ENCODE assay signal across 28 cellular contexts in genomic region chr5:125085797-125086505, GRCh38.
DNase-seq lines count a peak whose midpoint lies in the region; ATAC-seq, FAIRE-seq and TF ChIP-seq lines count a peak whose summit lies in the region.
"Had no signal": no experiment of that assay in that cellular context is flagged by ENCODE, and none has a peak within 500 bp of the region (broad histone marks: within the 10 kb centered on the region; RNA-seq: fewer than 3 reads in every experiment).

No MANE protein-coding gene starts in this region.

- H3K9ac ChIP-seq in PC-3 (ENCODE audit: low read length), result no peak overlapping the region

- H3K27ac ChIP-seq in dorsolateral prefrontal cortex, result no peak overlapping the region
- no peak overlapping the region for H3K27ac ChIP-seq in PC-3 (ENCODE audit: low read length)
- H3K27ac ChIP-seq in coronary artery, result no peak overlapping the region
- H3K27ac ChIP-seq: C4-2B had no signal

- no peaks in the 10 kb centered on the region for H3F3A ChIP-seq in PC-3 (ENCODE audit: low read length, unreplicated experiment)

- ATAC-seq in left colon (peak; percentile 93), PC-3 (no peak)
- ATAC-seq: SK-N-SH treated with all-trans-retinoic acid at 6 μM for 48 hours, T-cell had no signal

- H3K9me2 ChIP-seq in PC-3 (replicated peaks; ENCODE audit: low read length), result no peaks in the 10 kb centered on the region

- no peak overlapping the region for H2AFZ ChIP-seq in PC-3 (ENCODE audit: low read length)

- H3K27me3 ChIP-seq in bronchial epithelial cell (ENCODE audit: control insufficient read depth, insufficient read depth, low read length) (no peaks in the 10 kb centered on the region), dorsolateral prefrontal cortex (no peaks in the 10 kb centered on the region), PC-3 (ENCODE audit: low read length) (no peaks in the 10 kb centered on the region)

- H3K4me1 ChIP-seq in PC-3 (ENCODE audit: insufficient read depth, low read length), result no peaks in the 10 kb centered on the region

- CTCF ChIA-PET in PC-3 (lab: Charles Lee), result interaction anchor here (0.5 kb wide), 1 partner anchor 337 kb away, joined by 13 read pairs; no protein-coding TSS in a partner anchor

- FAIRE-seq in bronchial epithelial cell (lab: Jason Lieb, UNC), result no peak
- FAIRE-seq: A204.1, D721Med, GM18507, HTR-8/SVneo had no signal

- H3K36me3 ChIP-seq in bronchial epithelial cell (ENCODE audit: control insufficient read depth, insufficient read depth, low read length) (no peaks in the 10 kb centered on the region), PC-3 (ENCODE audit: low read depth, low read length) (no peaks in the 10 kb centered on the region)

- H4K20me1 ChIP-seq in PC-3 (ENCODE audit: low read length), result no peaks in the 10 kb centered on the region

- BruUV-seq in PC-3 (replicated peaks; lab: Mats Ljungman, UMichigan), result no TSS peak

- no peaks in the 10 kb centered on the region for H3K79me2 ChIP-seq in PC-3 (ENCODE audit: low read length)

- H3K4me3 ChIP-seq in bronchial epithelial cell (ENCODE audit: low read depth, low read length) (no peak overlapping the region), dorsolateral prefrontal cortex (no peak overlapping the region), PC-3 (ENCODE audit: low read length) (no peak overlapping the region), coronary artery (no peak overlapping the region)

- H3K4me2 ChIP-seq in PC-3 (ENCODE audit: low read length), result no peak overlapping the region

- intact Hi-C loops in left colon (cut with DNase I, micrococcal nuclease), result no loop called here
- intact Hi-C loops in dorsolateral prefrontal cortex (cut with DNase I), result no loop called here
- intact Hi-C loops in PC-3 (cut with micrococcal nuclease), result no loop called here

- TF ChIP-seq CTCF in bronchial epithelial cell (IDR thresholded peaks at IDR 0.05; ENCODE audit: insufficient read depth, low read length, severe bottlenecking) (no peak), dorsolateral prefrontal cortex (IDR thresholded peaks at IDR 0.05 in 54 of 56, conservative IDR thresholded peaks at IDR 0.05 in 2 of 56; ENCODE audit: low read depth in 1 of 56, partially characterized antibody in 56 of 56) (no peak), PC-3 (conservative IDR thresholded peaks at IDR 0.05; ENCODE audit: low read depth, low read length) (no peak), coronary artery (IDR thresholded peaks at IDR 0.05) (no peak)

- no peaks in the 10 kb centered on the region for H3K9me3 ChIP-seq in PC-3 (ENCODE audit: low read length)

- POLR2A ChIA-PET in PC-3 (lab: Charles Lee; ENCODE audit: unreplicated experiment), result no interaction called here

- peak; percentile 10 for DNase-seq in A172 (ENCODE audit: low spot score)
- DNase-seq in HT-29 (ENCODE audit: low spot score), result peak; percentile 31
- peak; percentile 13 for DNase-seq in bronchial epithelial cell (ENCODE audit: low read depth)
- DNase-seq in left colon, result no peak
- no peak for DNase-seq in dorsolateral prefrontal cortex
- DNase-seq in PC-3, result no peak
- no peak for DNase-seq in coronary artery (ENCODE audit: low spot score)
- no peak for DNase-seq in NCI-H1105 (lab: John Stamatoyannopoulos, UW)
- DNase-seq: CD8-positive, alpha-beta memory T cell; DMS53; GDM1; GOT3; HCEC 1CT; KG1; MV-4-11; NCI-H1417; NCI-H1694 treated with DMSO at 0.1 percent for 48 hours; NCI-H2081 treated with DMSO at 0.1 percent for 48 hours; NCI-H2171 treated with DMSO at 0.1 percent for 48 hours; NCI-H446; NCI-H526 treated with DMSO at 0.1 percent for 48 hours; T-cell had no signal

Comparison
In these comparisons a context has a peak if more than half of its experiments do, and no peak if none do; other contexts are left out.
1. DNase-seq: peak in A172 (single experiment), HT-29 (single experiment) and bronchial epithelial cell (single experiment); none in left colon (0 of 2), dorsolateral prefrontal cortex (0 of 10), PC-3 (single experiment), coronary artery (single experiment) and NCI-H1105 (single experiment).